In genomic region chr7:85316489-85316888, GRCh38 we compare ENCODE assay signal across 29 cellular contexts.
"Had no signal": no experiment of that assay in that cellular context is flagged by ENCODE, and none has a peak within 500 bp of the region (broad histone marks: within the 10 kb centered on the region; RNA-seq: fewer than 3 reads in every experiment).

No MANE protein-coding gene starts in this region.

- H3K36me3 ChIP-seq: colonic mucosa, esophagus muscularis mucosa, esophagus squamous epithelium, gastrocnemius medialis, gastroesophageal sphincter, heart left ventricle, heart right ventricle had no signal

- H3K9me3 Mint-ChIP-seq: dendritic cell treated with granulocyte-macrophage colony-stimulating factor and Interleukin-4, amounts not matched to agents 40 ng/mL and 50 ng/mL, for 4 days; endodermal cell had no signal

- H3K9me3 ChIP-seq: colonic mucosa, esophagus muscularis mucosa, esophagus squamous epithelium, gastrocnemius medialis, gastroesophageal sphincter, heart left ventricle, heart right ventricle had no signal

- H3K4me1 ChIP-seq: colonic mucosa, esophagus muscularis mucosa, esophagus squamous epithelium, foreskin keratinocyte, gastrocnemius medialis, gastroesophageal sphincter, heart left ventricle, heart right ventricle had no signal

- H3K4me3 Mint-ChIP-seq: dendritic cell treated with granulocyte-macrophage colony-stimulating factor and Interleukin-4, amounts not matched to agents 40 ng/mL and 50 ng/mL, for 4 days; effector memory CD8-positive, alpha-beta T cell; endodermal cell had no signal

- H3K27me3 Mint-ChIP-seq: dendritic cell treated with granulocyte-macrophage colony-stimulating factor and Interleukin-4, amounts not matched to agents 40 ng/mL and 50 ng/mL, for 4 days; effector memory CD8-positive, alpha-beta T cell had no signal

- H3K79me2 ChIP-seq: hepatocyte had no signal

- H3K4me3 ChIP-seq: colonic mucosa, coronary artery, dorsolateral prefrontal cortex, esophagus muscularis mucosa, esophagus squamous epithelium, gastrocnemius medialis, gastroesophageal sphincter, heart left ventricle, heart right ventricle, hepatocyte had no signal

- H3K27me3 ChIP-seq: colonic mucosa, dorsolateral prefrontal cortex, esophagus muscularis mucosa, esophagus squamous epithelium, foreskin keratinocyte, gastrocnemius medialis, gastroesophageal sphincter, heart left ventricle, heart right ventricle, hepatocyte had no signal

- ATAC-seq: effector memory CD8-positive, alpha-beta T cell; esophagus mucosa; foreskin keratinocyte; gastrocnemius medialis; gastroesophageal sphincter; heart left ventricle; heart right ventricle had no signal

- DNase-seq: colonic mucosa; cortex of kidney; dermis blood vessel endothelial cell; dorsolateral prefrontal cortex; effector CD4-positive, alpha-beta T cell; effector CD8-positive, alpha-beta T cell; effector memory CD4-positive, alpha-beta T cell; effector memory CD8-positive, alpha-beta T cell; endodermal cell; erythroblast; esophagus squamous epithelium; foreskin fibroblast; foreskin keratinocyte; foreskin melanocyte; gastrocnemius medialis; glutamatergic neuron; head of caudate nucleus; heart left ventricle; heart right ventricle; hippocampal formation had no signal

- H3K27ac ChIP-seq: colonic mucosa, coronary artery, dorsolateral prefrontal cortex, epithelial cell of prostate, esophagus muscularis mucosa, esophagus squamous epithelium, foreskin keratinocyte, gastrocnemius medialis, gastroesophageal sphincter, heart left ventricle, heart right ventricle, hepatocyte had no signal

- FAIRE-seq: endothelial cell of umbilical vein, frontal cortex had no signal

- H3K27ac Mint-ChIP-seq: dendritic cell treated with granulocyte-macrophage colony-stimulating factor and Interleukin-4, amounts not matched to agents 40 ng/mL and 50 ng/mL, for 4 days; effector memory CD8-positive, alpha-beta T cell; endodermal cell had no signal

- H2AFZ ChIP-seq: hepatocyte had no signal

- H3K4me2 ChIP-seq: hepatocyte had no signal
